In genomic region chr2:109499549-109499948, GRCh38 we compare ENCODE assay signal across 1 cellular context.
TF ChIP-seq lines count a peak whose summit lies in the region.

No MANE protein-coding gene starts in this region.

TF ChIP-seq in IMR-90, 13 proteins besides CTCF, POLR2A, EP300 and RAD21 (continued from another document):
- TF ChIP-seq ELK1 (IDR thresholded peaks at IDR 0.05; ENCODE audit: borderline replicate concordance, low read depth, low read length) (no peak), CEBPB (IDR thresholded peaks at IDR 0.05; ENCODE audit: low read depth, low read length) (no peak), NFE2L2 (IDR thresholded peaks at IDR 0.05; ENCODE audit: low read depth, low read length) (no peak), MXI1 (IDR thresholded peaks at IDR 0.05; ENCODE audit: borderline replicate concordance, low read depth, low read length) (no peak), BHLHE40 (IDR thresholded peaks at IDR 0.05; ENCODE audit: low read depth, low read length) (no peak), RFX5 (IDR thresholded peaks at IDR 0.05; ENCODE audit: low read depth, low read length) (no peak), SMC3 (IDR thresholded peaks at IDR 0.05; ENCODE audit: low read depth, low read length) (no peak), MAZ (IDR thresholded peaks at IDR 0.05; ENCODE audit: borderline replicate concordance, low read depth, low read length) (no peak), CHD1 (IDR thresholded peaks at IDR 0.05; ENCODE audit: low read depth, low read length) (no peak), USF2 (IDR thresholded peaks at IDR 0.05; ENCODE audit: low read depth, low read length) (no peak), RCOR1 (IDR thresholded peaks at IDR 0.05; ENCODE audit: insufficient replicate concordance, low read length) (no peak), MAFK (IDR thresholded peaks at IDR 0.05; ENCODE audit: low read depth, low read length) (no peak)
